1 cellular context compared by ENCODE assay signal in genomic region chr6:3232017-3232838, GRCh38.
A peak's percentile ranks its signal among the peaks of the same experiment; 100 is the strongest.
TF ChIP-seq lines count a peak whose summit lies in the region.

No MANE protein-coding gene starts in this region.

TF ChIP-seq in HepG2, 621 proteins besides CTCF, POLR2A, EP300 and RAD21 (continued from another document and continues in another):
- TF ChIP-seq, protein P1, sequence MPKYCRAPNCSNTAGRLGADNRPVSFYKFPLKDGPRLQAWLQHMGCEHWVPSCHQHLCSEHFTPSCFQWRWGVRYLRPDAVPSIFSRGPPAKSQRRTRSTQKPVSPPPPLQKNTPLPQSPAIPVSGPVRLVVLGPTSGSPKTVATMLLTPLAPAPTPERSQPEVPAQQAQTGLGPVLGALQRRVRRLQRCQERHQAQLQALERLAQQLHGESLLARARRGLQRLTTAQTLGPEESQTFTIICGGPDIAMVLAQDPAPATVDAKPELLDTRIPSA (CRISPR knock-in tag; IDR thresholded peaks at IDR 0.05; ENCODE audit: borderline replicate concordance): no peak
- TF ChIP-seq ZBTB1 (CRISPR knock-in tag; IDR thresholded peaks at IDR 0.05; ENCODE audit: borderline replicate concordance): no peak
- no peak for TF ChIP-seq WIZ (CRISPR knock-in tag; IDR thresholded peaks at IDR 0.05)
- TF ChIP-seq ZNF335 (CRISPR knock-in tag; IDR thresholded peaks at IDR 0.05): no peak
- TF ChIP-seq PAF1 (CRISPR knock-in tag; IDR thresholded peaks at IDR 0.05): no peak
- TF ChIP-seq SNAPC2 (CRISPR knock-in tag; IDR thresholded peaks at IDR 0.05): peak; percentile 5; the same call in 1 of the 2 replicates
- TF ChIP-seq ZNF136 (CRISPR knock-in tag; IDR thresholded peaks at IDR 0.05; ENCODE audit: low read depth): 0 out of 2 replicates have a peak, but pooled peaks have one; percentile 41
- TF ChIP-seq MATR3 (CRISPR knock-in tag; IDR thresholded peaks at IDR 0.05): no peak
- TF ChIP-seq KIAA2018 (CRISPR knock-in tag; IDR thresholded peaks at IDR 0.05; ENCODE audit: borderline replicate concordance): no peak
- no peak for TF ChIP-seq FOXJ3 (CRISPR knock-in tag; IDR thresholded peaks at IDR 0.05; ENCODE audit: borderline replicate concordance)
- TF ChIP-seq, protein P2, sequence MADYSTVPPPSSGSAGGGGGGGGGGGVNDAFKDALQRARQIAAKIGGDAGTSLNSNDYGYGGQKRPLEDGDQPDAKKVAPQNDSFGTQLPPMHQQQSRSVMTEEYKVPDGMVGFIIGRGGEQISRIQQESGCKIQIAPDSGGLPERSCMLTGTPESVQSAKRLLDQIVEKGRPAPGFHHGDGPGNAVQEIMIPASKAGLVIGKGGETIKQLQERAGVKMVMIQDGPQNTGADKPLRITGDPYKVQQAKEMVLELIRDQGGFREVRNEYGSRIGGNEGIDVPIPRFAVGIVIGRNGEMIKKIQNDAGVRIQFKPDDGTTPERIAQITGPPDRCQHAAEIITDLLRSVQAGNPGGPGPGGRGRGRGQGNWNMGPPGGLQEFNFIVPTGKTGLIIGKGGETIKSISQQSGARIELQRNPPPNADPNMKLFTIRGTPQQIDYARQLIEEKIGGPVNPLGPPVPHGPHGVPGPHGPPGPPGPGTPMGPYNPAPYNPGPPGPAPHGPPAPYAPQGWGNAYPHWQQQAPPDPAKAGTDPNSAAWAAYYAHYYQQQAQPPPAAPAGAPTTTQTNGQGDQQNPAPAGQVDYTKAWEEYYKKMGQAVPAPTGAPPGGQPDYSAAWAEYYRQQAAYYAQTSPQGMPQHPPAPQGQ (CRISPR knock-in tag; IDR thresholded peaks at IDR 0.05; ENCODE audit: borderline replicate concordance): no peak
- TF ChIP-seq, protein P3, sequence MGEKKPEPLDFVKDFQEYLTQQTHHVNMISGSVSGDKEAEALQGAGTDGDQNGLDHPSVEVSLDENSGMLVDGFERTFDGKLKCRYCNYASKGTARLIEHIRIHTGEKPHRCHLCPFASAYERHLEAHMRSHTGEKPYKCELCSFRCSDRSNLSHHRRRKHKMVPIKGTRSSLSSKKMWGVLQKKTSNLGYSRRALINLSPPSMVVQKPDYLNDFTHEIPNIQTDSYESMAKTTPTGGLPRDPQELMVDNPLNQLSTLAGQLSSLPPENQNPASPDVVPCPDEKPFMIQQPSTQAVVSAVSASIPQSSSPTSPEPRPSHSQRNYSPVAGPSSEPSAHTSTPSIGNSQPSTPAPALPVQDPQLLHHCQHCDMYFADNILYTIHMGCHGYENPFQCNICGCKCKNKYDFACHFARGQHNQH (CRISPR knock-in tag; IDR thresholded peaks at IDR 0.05): no peak
- peak; percentile 3 for TF ChIP-seq ZNF18 (CRISPR knock-in tag; IDR thresholded peaks at IDR 0.05; ENCODE audit: insufficient replicate concordance)
- no peak for TF ChIP-seq THAP9 (CRISPR knock-in tag; IDR thresholded peaks at IDR 0.05; ENCODE audit: borderline replicate concordance)
- no peak for TF ChIP-seq NFE2L1 (CRISPR knock-in tag; IDR thresholded peaks at IDR 0.05; ENCODE audit: borderline replicate concordance)
- TF ChIP-seq U2AF1 (optimal IDR thresholded peaks at IDR 0.05; ENCODE audit: low read depth, low read length): no peak
- TF ChIP-seq, protein P4, sequence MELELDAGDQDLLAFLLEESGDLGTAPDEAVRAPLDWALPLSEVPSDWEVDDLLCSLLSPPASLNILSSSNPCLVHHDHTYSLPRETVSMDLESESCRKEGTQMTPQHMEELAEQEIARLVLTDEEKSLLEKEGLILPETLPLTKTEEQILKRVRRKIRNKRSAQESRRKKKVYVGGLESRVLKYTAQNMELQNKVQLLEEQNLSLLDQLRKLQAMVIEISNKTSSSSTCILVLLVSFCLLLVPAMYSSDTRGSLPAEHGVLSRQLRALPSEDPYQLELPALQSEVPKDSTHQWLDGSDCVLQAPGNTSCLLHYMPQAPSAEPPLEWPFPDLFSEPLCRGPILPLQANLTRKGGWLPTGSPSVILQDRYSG (CRISPR knock-in tag; IDR thresholded peaks at IDR 0.05): no peak
- no peak for TF ChIP-seq XBP1 (CRISPR knock-in tag; IDR thresholded peaks at IDR 0.05)
- no peak for TF ChIP-seq HIVEP1 (CRISPR knock-in tag; IDR thresholded peaks at IDR 0.05)
- TF ChIP-seq PHF5A (CRISPR knock-in tag; IDR thresholded peaks at IDR 0.05; ENCODE audit: low read depth, unreplicated experiment): no peak
- TF ChIP-seq ZFP1 (CRISPR knock-in tag; IDR thresholded peaks at IDR 0.05): no peak
- 0 out of 2 replicates have a peak, but pooled peaks have one; percentile 53 for TF ChIP-seq KLF13 (CRISPR knock-in tag; IDR thresholded peaks at IDR 0.05)
- TF ChIP-seq SKI (IDR thresholded peaks at IDR 0.05; ENCODE audit: partially characterized antibody): no peak
- TF ChIP-seq ZSCAN31 (CRISPR knock-in tag; IDR thresholded peaks at IDR 0.05; ENCODE audit: low read depth): no peak
- 0 out of 2 replicates have a peak, but pooled peaks have one; percentile 41 for TF ChIP-seq CSRNP1 (CRISPR knock-in tag; IDR thresholded peaks at IDR 0.05)
- no peak for TF ChIP-seq KDM6A (CRISPR knock-in tag; IDR thresholded peaks at IDR 0.05; ENCODE audit: low read depth)
- TF ChIP-seq ZNF230 (CRISPR knock-in tag; IDR thresholded peaks at IDR 0.05): 0 out of 2 replicates have a peak, but pooled peaks have one; percentile 12
- no peak for TF ChIP-seq ZMYM4 (CRISPR knock-in tag; IDR thresholded peaks at IDR 0.05)
- no peak for TF ChIP-seq ZNF142 (CRISPR knock-in tag; IDR thresholded peaks at IDR 0.05)
- TF ChIP-seq SP4 (CRISPR knock-in tag; IDR thresholded peaks at IDR 0.05): no peak
